In the genomic region with DNA sequence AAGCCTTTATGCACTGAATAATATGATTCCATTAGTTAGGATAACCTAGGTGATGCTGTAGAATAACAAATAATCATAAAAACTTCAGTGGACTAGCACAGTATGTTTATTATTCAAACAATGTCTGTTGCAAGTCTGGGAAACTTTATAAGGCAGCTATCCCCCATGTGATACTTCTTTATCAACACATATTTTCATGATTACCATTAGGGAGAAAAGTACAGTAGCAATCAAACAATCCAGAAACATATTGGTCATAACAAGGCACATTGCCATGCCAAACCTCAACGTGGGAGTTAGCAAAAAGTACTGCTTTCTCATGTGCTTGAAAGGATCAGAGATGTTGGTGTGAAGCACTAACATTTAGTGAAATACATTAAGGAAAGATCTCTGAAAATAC, we compare ENCODE assay signal across 22 cellular contexts.
DNase-seq lines count a peak whose midpoint lies in the region; ATAC-seq and TF ChIP-seq lines count a peak whose summit lies in the region.
"Had no signal": no experiment of that assay in that cellular context is flagged by ENCODE, and none has a peak within 500 bp of the region (broad histone marks: within the 10 kb centered on the region; RNA-seq: fewer than 3 reads in every experiment).

No MANE protein-coding gene starts in this region.

- in situ Hi-C loops in astrocyte of the spinal cord (cut with HindIII; ENCODE audit: low sequenced_read_pairs): no loop called here

- DNase-seq in AG08395 (ENCODE audit: low spot score) (peak; percentile 50), HCEC 1CT (peak; percentile 87), astrocyte of the spinal cord (ENCODE audit: low read depth, low spot score) (peak; percentile 62), foreskin melanocyte (peak; percentile 14)
- DNase-seq in activated naive CD4-positive, alpha-beta T cell treated with Interleukin-2 at 50 U/mL for 16 hours: no peak
- DNase-seq in effector CD4-positive, alpha-beta T cell: no peak
- no peak for DNase-seq in activated CD4-positive, CD25-positive, alpha-beta regulatory T cell (lab: John Stamatoyannopoulos, UW)
- DNase-seq: activated CD4-positive, alpha-beta T cell treated with anti-CD3 and anti-CD28 coated beads, Interleukin-2, amount 10 ng/mL, durations not matched to agents 7 days and 5 days; activated CD8-positive, alpha-beta memory T cell treated with anti-CD3 and anti-CD28 coated beads, Interleukin-2, amount 50 U/mL, for 48 hours; activated gamma-delta T cell; left ventricle myocardium inferior; MM.1S; NCI-H187 treated with DMSO at 0.1 percent for 48 hours; NCI-H446; NK-92 treated with Interleukin-12 subunit alpha and Interleukin-12 subunit beta, amount 100 ng/mL, for 24 hours; occipital lobe; stimulated activated naive CD4-positive, alpha-beta T cell had no signal

- no peak for TF ChIP-seq CTCF in astrocyte of the spinal cord (IDR thresholded peaks at IDR 0.05; ENCODE audit: low read depth, low read length)

- no peak overlapping the region for H3K4me3 ChIP-seq in astrocyte of the spinal cord (ENCODE audit: low read depth, low read length)
- H3K4me3 ChIP-seq: A549, GM12878, left ventricle myocardium inferior, right atrium auricular region, tibial nerve had no signal

- no peak for ATAC-seq in GM21737 (IDR thresholded peaks at IDR 0.05; ENCODE audit: unreplicated experiment)
- ATAC-seq: A549, GM12878 had no signal

Comparison
In these comparisons a context has a peak if more than half of its experiments do, and no peak if none do; other contexts are left out.
1. DNase-seq: peak in AG08395 (single experiment), HCEC 1CT (single experiment), astrocyte of the spinal cord (single experiment) and foreskin melanocyte (single experiment); none in activated naive CD4-positive, alpha-beta T cell treated with Interleukin-2 at 50 U/mL for 16 hours (single experiment), effector CD4-positive, alpha-beta T cell (single experiment) and activated CD4-positive, CD25-positive, alpha-beta regulatory T cell (0 of 4).